In genomic region chr10:103613616-103614015, GRCh38 we compare ENCODE assay signal across 16 cellular contexts.
DNase-seq lines count a peak whose midpoint lies in the region; ATAC-seq, FAIRE-seq and TF ChIP-seq lines count a peak whose summit lies in the region.
"Had no signal": no experiment of that assay in that cellular context is flagged by ENCODE, and none has a peak within 500 bp of the region (broad histone marks: within the 10 kb centered on the region; RNA-seq: fewer than 3 reads in every experiment).

No MANE protein-coding gene starts in this region.

- H3K4me1 ChIP-seq in psoas muscle (peaks cover 83% of the 10 kb centered on the region), vagina (peaks cover 62% of the 10 kb centered on the region), left ventricle myocardium inferior (peaks cover 81% of the 10 kb centered on the region)
- H3K4me1 ChIP-seq: A549, Caco-2 had no signal

- H3K4me3 ChIP-seq in dorsolateral prefrontal cortex (no peak overlapping the region), psoas muscle (no peak overlapping the region), vagina (no peak overlapping the region), left ventricle myocardium inferior (no peak overlapping the region)
- H3K4me3 ChIP-seq: A549, GM23338 had no signal

- H3K27me3 ChIP-seq in dorsolateral prefrontal cortex, result no peaks in the 10 kb centered on the region
- no peaks in the 10 kb centered on the region for H3K27me3 ChIP-seq in psoas muscle (ENCODE audit: insufficient read depth in 3 of 3, low read length in 2 of 3)
- H3K27me3 ChIP-seq in vagina, result no peaks in the 10 kb centered on the region
- H3K27me3 ChIP-seq in left ventricle myocardium inferior (ENCODE audit: low read depth), result no peaks in the 10 kb centered on the region

- H3K27ac ChIP-seq in dorsolateral prefrontal cortex (peak overlapping the region in 39 of 59 donors; percentile 0 to 86 (median 72)), psoas muscle (peak overlapping the region; percentile 24), vagina (peak overlapping the region; percentile 76), left ventricle myocardium inferior (replicated peaks) (no peak overlapping the region)
- H3K27ac ChIP-seq: A549 had no signal

- H3K36me3 ChIP-seq in psoas muscle (ENCODE audit: insufficient read depth in 1 of 2, low read depth in 1 of 2) (peaks cover 0 to 37% of the 10 kb centered on the region in 2 donors), vagina (peaks cover 0 to 50% of the 10 kb centered on the region in 2 donors), left ventricle myocardium inferior (peaks cover 50% of the 10 kb centered on the region)

- ATAC-seq in psoas muscle, result peak; percentile 25 to 72 (median 58)
- ATAC-seq: A549, GM23338, HepG2 had no signal

- no peak for TF ChIP-seq CTCF in dorsolateral prefrontal cortex (IDR thresholded peaks at IDR 0.05 in 54 of 56, conservative IDR thresholded peaks at IDR 0.05 in 2 of 56; ENCODE audit: low read depth in 1 of 56, partially characterized antibody in 56 of 56)
- no peak for TF ChIP-seq CTCF in psoas muscle (IDR thresholded peaks at IDR 0.05)
- TF ChIP-seq CTCF in vagina (IDR thresholded peaks at IDR 0.05), result no peak
- TF ChIP-seq CTCF in left ventricle myocardium inferior (IDR thresholded peaks at IDR 0.05; ENCODE audit: borderline replicate concordance), result no peak

- FAIRE-seq in HTR-8/SVneo (lab: Jason Lieb, UNC), result peak; percentile 20
- FAIRE-seq: A549, HepG2 had no signal

- DNase-seq in HTR-8/SVneo (ENCODE audit: insufficient read length, low spot score) (no peak), dorsolateral prefrontal cortex (no peak), psoas muscle (no peak), vagina (ENCODE audit: extremely low spot score in 2 of 2) (no peak), UCSD-AML1 (lab: John Stamatoyannopoulos, UW; ENCODE audit: unreplicated experiment) (no peak), left ventricle myocardium inferior (no peak), MV-4-11 (lab: John Stamatoyannopoulos, UW) (no peak), NCI-H146 treated with DMSO at 0.1 percent for 48 hours (lab: John Stamatoyannopoulos, UW; ENCODE audit: unreplicated experiment) (no peak)
- DNase-seq: Caco-2; CD8-positive, alpha-beta memory T cell; DMS53; GF-D8; H7 had no signal

- TF ChIP-seq POLR2A in vagina (IDR thresholded peaks at IDR 0.05), result no peak

- intact Hi-C loops in dorsolateral prefrontal cortex (cut with DNase I) (loop anchor here in 1 of 2 donors (10.0 kb wide), 1 partner anchor 51 kb away; no protein-coding TSS in a partner anchor), psoas muscle (cut with DNase I) (loop anchor here in 1 of 2 donors (5.0 kb wide), 1 partner anchor 34 kb away; no protein-coding TSS in a partner anchor), vagina (cut with DNase I) (no loop called here), left ventricle myocardium inferior (cut with micrococcal nuclease) (no loop called here)

- H3K9me3 ChIP-seq in psoas muscle (no peaks in the 10 kb centered on the region), vagina (no peaks in the 10 kb centered on the region), left ventricle myocardium inferior (replicated peaks) (no peaks in the 10 kb centered on the region)
- H3K9me3 ChIP-seq: A549, Caco-2 had no signal

- WGBS in psoas muscle, 3 donors, result 36 to 50% (median 48%) methylated on average over 2 of the region's 2 CpGs
